ENCODE assay signal across 22 cellular contexts in genomic region chr18:79870369-79871025, GRCh38.
A peak's percentile ranks its signal among the peaks of the same experiment; 100 is the strongest.
DNase-seq lines count a peak whose midpoint lies in the region; ATAC-seq and TF ChIP-seq lines count a peak whose summit lies in the region.
"Had no signal": no experiment of that assay in that cellular context is flagged by ENCODE, and none has a peak within 500 bp of the region (broad histone marks: within the 10 kb centered on the region; RNA-seq: fewer than 3 reads in every experiment).

No MANE protein-coding gene starts in this region.

- peaks cover 0 to 4% (median 0%) of the 10 kb centered on the region in 11 donors for H3K9me3 ChIP-seq in heart right ventricle
- H3K9me3 ChIP-seq: left lung, thyroid gland had no signal

- no peaks in the 10 kb centered on the region for H3K36me3 ChIP-seq in heart right ventricle
- H3K36me3 ChIP-seq: left lung, neural progenitor cell, thyroid gland had no signal

- H3K27ac Mint-ChIP-seq in mesothelial cell of epicardium = no peak overlapping the region
- no peak overlapping the region for H3K27ac Mint-ChIP-seq in activated naive CD4-positive, alpha-beta T cell treated with anti-CD3 and anti-CD28 coated beads, Interleukin-2, amount 10 ng/mL, durations not matched to agents 7 days and 5 days
- H3K27ac Mint-ChIP-seq: activated CD4-positive, alpha-beta T cell treated with anti-CD3 and anti-CD28 coated beads, Interleukin-2, amount 10 ng/mL, durations not matched to agents 7 days and 5 days; neural progenitor cell had no signal

- TF ChIP-seq CTCF in heart right ventricle (IDR thresholded peaks at IDR 0.05) = no peak
- no peak for TF ChIP-seq CTCF in mesothelial cell of epicardium (IDR thresholded peaks at IDR 0.05; ENCODE audit: unreplicated experiment)

- peaks cover 2% of the 10 kb centered on the region for H3K4me1 Mint-ChIP-seq in mesothelial cell of epicardium
- H3K4me1 Mint-ChIP-seq in activated naive CD4-positive, alpha-beta T cell treated with anti-CD3 and anti-CD28 coated beads, Interleukin-2, amount 10 ng/mL, durations not matched to agents 7 days and 5 days = no peaks in the 10 kb centered on the region
- H3K4me1 Mint-ChIP-seq: activated CD4-positive, alpha-beta T cell treated with anti-CD3 and anti-CD28 coated beads, Interleukin-2, amount 10 ng/mL, durations not matched to agents 7 days and 5 days had no signal

- H3K27me3 Mint-ChIP-seq in mesothelial cell of epicardium (ENCODE audit: low read depth) = peaks cover 1% of the 10 kb centered on the region
- peaks cover 4% of the 10 kb centered on the region for H3K27me3 Mint-ChIP-seq in activated naive CD4-positive, alpha-beta T cell treated with anti-CD3 and anti-CD28 coated beads, Interleukin-2, amount 10 ng/mL, durations not matched to agents 7 days and 5 days
- H3K27me3 Mint-ChIP-seq: activated CD4-positive, alpha-beta T cell treated with anti-CD3 and anti-CD28 coated beads, Interleukin-2, amount 10 ng/mL, durations not matched to agents 7 days and 5 days had no signal

- 77 to 81% methylated on average over 17 of the region's 17 CpGs for WGBS in heart right ventricle, 2 donors

- intact Hi-C loops in cardiac septum (cut with DNase I) (no loop called here), heart right ventricle (cut with DNase I) (no loop called here)

- H3K4me3 ChIP-seq in heart right ventricle = no peak overlapping the region
- H3K4me3 ChIP-seq: left lung, neural progenitor cell, smooth muscle cell, thyroid gland had no signal

- CTCF ChIA-PET in activated naive CD4-positive, alpha-beta T cell treated with anti-CD3 and anti-CD28 coated beads, Interleukin-2, amount 10 ng/mL, durations not matched to agents 7 days and 5 days (lab: Charles Lee) = no interaction called here

- H3K9me3 Mint-ChIP-seq in mesothelial cell of epicardium = no peaks in the 10 kb centered on the region
- H3K9me3 Mint-ChIP-seq in activated naive CD4-positive, alpha-beta T cell treated with anti-CD3 and anti-CD28 coated beads, Interleukin-2, amount 10 ng/mL, durations not matched to agents 7 days and 5 days = no peaks in the 10 kb centered on the region
- H3K9me3 Mint-ChIP-seq: activated CD4-positive, alpha-beta T cell treated with anti-CD3 and anti-CD28 coated beads, Interleukin-2, amount 10 ng/mL, durations not matched to agents 7 days and 5 days; neural progenitor cell had no signal

- no peak overlapping the region for H3K27ac ChIP-seq in heart right ventricle
- H3K27ac ChIP-seq: left lung, neural progenitor cell, thyroid gland had no signal

- H3K36me3 Mint-ChIP-seq in mesothelial cell of epicardium = no peaks in the 10 kb centered on the region
- H3K36me3 Mint-ChIP-seq in activated naive CD4-positive, alpha-beta T cell treated with anti-CD3 and anti-CD28 coated beads, Interleukin-2, amount 10 ng/mL, durations not matched to agents 7 days and 5 days = no peaks in the 10 kb centered on the region
- H3K36me3 Mint-ChIP-seq: neural progenitor cell had no signal

- H3K4me3 Mint-ChIP-seq in mesothelial cell of epicardium = no peak overlapping the region
- H3K4me3 Mint-ChIP-seq in activated naive CD4-positive, alpha-beta T cell treated with anti-CD3 and anti-CD28 coated beads, Interleukin-2, amount 10 ng/mL, durations not matched to agents 7 days and 5 days = no peak overlapping the region
- H3K4me3 Mint-ChIP-seq: activated CD4-positive, alpha-beta T cell treated with anti-CD3 and anti-CD28 coated beads, Interleukin-2, amount 10 ng/mL, durations not matched to agents 7 days and 5 days; neural progenitor cell had no signal

- DNase-seq in NCI-H1105 (lab: John Stamatoyannopoulos, UW) (peak; percentile 1), NCI-H1105 treated with DMSO at 0.1 percent for 48 hours (lab: John Stamatoyannopoulos, UW) (no peak), cardiac septum (ENCODE audit: low spot score) (peak; percentile 44), heart right ventricle (no peak), myocyte (ENCODE audit: low read depth) (peak; percentile 37), mesothelial cell of epicardium (ENCODE audit: low spot score in 2 of 2, unreplicated experiment in 2 of 2) (no peak)
- DNase-seq in activated naive CD4-positive, alpha-beta T cell treated with anti-CD3 and anti-CD28 coated beads, Interleukin-2, amount 10 ng/mL, durations not matched to agents 7 days and 5 days = no peak
- DNase-seq: 8988T; activated CD4-positive, alpha-beta T cell treated with anti-CD3 and anti-CD28 coated beads, Interleukin-2, amount 10 ng/mL, durations not matched to agents 7 days and 5 days; activated gamma-delta T cell; AML-193; COR-L47; NCI-H187 treated with DMSO at 0.1 percent for 48 hours; NCI-H226; stimulated activated CD4-positive, alpha-beta T cell treated with anti-CD3 and anti-CD28 coated beads, Interleukin-4, amount 100 ng/mL, for 24 hours; stimulated activated naive CD4-positive, alpha-beta T cell treated with Interleukin-2 at 50 U/mL for 16 hours; T-helper 2 cell; thyroid gland had no signal

- peaks cover 0 to 43% (median 35%) of the 10 kb centered on the region in 7 donors for H3K27me3 ChIP-seq in heart right ventricle
- H3K27me3 ChIP-seq: neural progenitor cell, thyroid gland had no signal

- no peaks in the 10 kb centered on the region for H3K4me1 ChIP-seq in heart right ventricle
- H3K4me1 ChIP-seq: left lung, thyroid gland had no signal

- no peak for ATAC-seq in heart right ventricle
- ATAC-seq in GM18519 (IDR thresholded peaks at IDR 0.05; ENCODE audit: low FRiP score, unreplicated experiment) = no peak
- ATAC-seq: left lung had no signal

Comparison
In these comparisons a context has a peak if more than half of its experiments do, and no peak if none do; other contexts are left out.
1. DNase-seq: peak in NCI-H1105 (single experiment), cardiac septum (single experiment) and myocyte (single experiment); none in NCI-H1105 treated with DMSO at 0.1 percent for 48 hours (single experiment), heart right ventricle (0 of 2), mesothelial cell of epicardium (0 of 2) and activated naive CD4-positive, alpha-beta T cell treated with anti-CD3 and anti-CD28 coated beads, Interleukin-2, amount 10 ng/mL, durations not matched to agents 7 days and 5 days (single experiment).